2 cellular contexts compared by ENCODE assay signal in the genomic region with DNA sequence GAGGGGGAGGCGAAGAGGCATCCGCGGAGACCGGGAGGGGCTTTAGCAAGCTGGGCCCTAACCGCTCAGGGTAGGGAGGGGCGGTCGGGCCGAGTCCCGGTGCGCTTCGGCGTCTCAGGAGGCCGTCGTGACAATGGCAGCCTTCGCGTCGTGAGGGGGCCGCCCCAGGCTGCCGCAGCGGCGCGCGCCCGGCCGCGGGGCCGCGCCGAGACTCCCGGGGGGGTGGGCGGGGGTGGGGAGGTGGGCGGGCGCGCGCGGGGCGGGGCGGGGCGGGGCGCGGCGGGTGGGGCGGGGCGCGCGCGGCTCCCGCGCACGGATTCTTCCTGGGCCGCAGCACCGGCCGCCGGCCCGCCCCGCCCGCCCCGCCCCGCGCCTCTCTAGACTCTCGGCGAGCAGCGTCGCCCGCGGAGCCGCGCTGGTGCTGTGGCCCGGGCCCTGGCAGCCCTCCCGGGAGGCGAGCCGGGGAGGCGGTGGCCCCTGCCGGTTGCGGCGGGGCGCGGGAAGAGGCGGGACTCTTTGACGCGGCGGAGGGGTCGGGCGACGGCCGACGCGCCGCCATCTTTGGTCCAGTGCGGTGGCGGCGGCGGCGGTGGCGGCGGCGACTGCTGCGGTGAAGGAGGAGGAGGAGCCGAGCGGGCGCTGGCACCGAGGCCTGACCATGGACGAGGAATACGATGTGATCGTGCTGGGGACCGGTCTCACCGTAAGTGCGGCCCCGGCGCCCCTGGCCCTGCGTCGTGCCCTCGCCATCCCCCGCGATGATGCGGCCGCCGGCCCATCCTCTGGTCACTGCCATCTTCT.
TF ChIP-seq lines count a peak whose summit lies in the region.

A gene (plus strand): TSS at position 558 of the 801 bp plus-strand sequence. CDS start 101 bp downstream, at position 659.

TF ChIP-seq in A549, 52 proteins besides CTCF, POLR2A, EP300 and RAD21 (continued from another document):
- TF ChIP-seq, protein P1, sequence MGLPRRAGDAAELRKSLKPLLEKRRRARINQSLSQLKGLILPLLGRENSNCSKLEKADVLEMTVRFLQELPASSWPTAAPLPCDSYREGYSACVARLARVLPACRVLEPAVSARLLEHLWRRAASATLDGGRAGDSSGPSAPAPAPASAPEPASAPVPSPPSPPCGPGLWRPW (IDR thresholded peaks at IDR 0.05) = no peak
- TF ChIP-seq SMC3 (IDR thresholded peaks at IDR 0.05) (no peak), MYC (IDR thresholded peaks at IDR 0.05; ENCODE audit: borderline replicate concordance, low read length) (no peak)

TF ChIP-seq in HepG2, 621 proteins besides CTCF, POLR2A, EP300 and RAD21 (continued from another document):
- TF ChIP-seq, protein P2, sequence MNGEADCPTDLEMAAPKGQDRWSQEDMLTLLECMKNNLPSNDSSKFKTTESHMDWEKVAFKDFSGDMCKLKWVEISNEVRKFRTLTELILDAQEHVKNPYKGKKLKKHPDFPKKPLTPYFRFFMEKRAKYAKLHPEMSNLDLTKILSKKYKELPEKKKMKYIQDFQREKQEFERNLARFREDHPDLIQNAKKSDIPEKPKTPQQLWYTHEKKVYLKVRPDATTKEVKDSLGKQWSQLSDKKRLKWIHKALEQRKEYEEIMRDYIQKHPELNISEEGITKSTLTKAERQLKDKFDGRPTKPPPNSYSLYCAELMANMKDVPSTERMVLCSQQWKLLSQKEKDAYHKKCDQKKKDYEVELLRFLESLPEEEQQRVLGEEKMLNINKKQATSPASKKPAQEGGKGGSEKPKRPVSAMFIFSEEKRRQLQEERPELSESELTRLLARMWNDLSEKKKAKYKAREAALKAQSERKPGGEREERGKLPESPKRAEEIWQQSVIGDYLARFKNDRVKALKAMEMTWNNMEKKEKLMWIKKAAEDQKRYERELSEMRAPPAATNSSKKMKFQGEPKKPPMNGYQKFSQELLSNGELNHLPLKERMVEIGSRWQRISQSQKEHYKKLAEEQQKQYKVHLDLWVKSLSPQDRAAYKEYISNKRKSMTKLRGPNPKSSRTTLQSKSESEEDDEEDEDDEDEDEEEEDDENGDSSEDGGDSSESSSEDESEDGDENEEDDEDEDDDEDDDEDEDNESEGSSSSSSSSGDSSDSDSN (CRISPR knock-in tag; IDR thresholded peaks at IDR 0.05) = 0 out of 2 replicates have a peak, but pooled peaks have one; percentile 13
- TF ChIP-seq RBAK (CRISPR knock-in tag; IDR thresholded peaks at IDR 0.05) (no peak), ZFX (CRISPR knock-in tag; IDR thresholded peaks at IDR 0.05; ENCODE audit: low read depth) (peak; percentile 18; the same call in 1 of the 2 replicates), RBFOX2 (IDR thresholded peaks at IDR 0.05; ENCODE audit: low read depth, low read length) (peak; percentile 72), HNRNPLL (IDR thresholded peaks at IDR 0.05; ENCODE audit: low read depth, low read length, poor library complexity, severe bottlenecking) (peak; percentile 20), SKI (IDR thresholded peaks at IDR 0.05; ENCODE audit: partially characterized antibody) (peak; percentile 66), ZSCAN22 (CRISPR knock-in tag; IDR thresholded peaks at IDR 0.05) (peak; percentile 28; the same call in 1 of the 2 replicates), PHF8 (CRISPR knock-in tag; IDR thresholded peaks at IDR 0.05) (peak; percentile 47; the same call in 1 of the 2 replicates), NBN (conservative IDR thresholded peaks at IDR 0.05) (no peak), AGO2 (optimal IDR thresholded peaks at IDR 0.05; ENCODE audit: low read depth, low read length) (peak; percentile 55), TP53 (CRISPR knock-in tag; conservative IDR thresholded peaks at IDR 0.05) (no peak), ZFY (CRISPR knock-in tag; IDR thresholded peaks at IDR 0.05) (0 out of 2 replicates have a peak, but pooled peaks have one; percentile 33), MYC (CRISPR knock-in tag; IDR thresholded peaks at IDR 0.05; ENCODE audit: borderline replicate concordance) (peak; percentile 29; the same call in 1 of the 2 replicates), KDM6A (CRISPR knock-in tag; IDR thresholded peaks at IDR 0.05; ENCODE audit: low read depth) (no peak), ZNF431 (CRISPR knock-in tag; IDR thresholded peaks at IDR 0.05; ENCODE audit: borderline replicate concordance, low read depth) (no peak), CHD2 (IDR thresholded peaks at IDR 0.05; ENCODE audit: low read depth, low read length) (peak; percentile 31; the same call in 1 of the 2 replicates), SP4 (CRISPR knock-in tag; IDR thresholded peaks at IDR 0.05) (peak; percentile 63; the same call in 1 of the 2 replicates), KLF16 (CRISPR knock-in tag; IDR thresholded peaks at IDR 0.05) (no peak), HOXA3 (CRISPR knock-in tag; IDR thresholded peaks at IDR 0.05) (peak; percentile 81), TCF12 (IDR thresholded peaks at IDR 0.05) (no peak), TCF12 (CRISPR knock-in tag; IDR thresholded peaks at IDR 0.05) (0 out of 2 replicates have a peak, but pooled peaks have one; percentile 35), ATF7-NPFF (CRISPR knock-in tag; IDR thresholded peaks at IDR 0.05; ENCODE audit: low read depth) (peak; percentile 34; the same call in 1 of the 2 replicates), POLR2G (IDR thresholded peaks at IDR 0.05; ENCODE audit: low read depth, low read length) (peak; percentile 63), YY1 (IDR thresholded peaks at IDR 0.05; ENCODE audit: insufficient read depth, insufficient replicate concordance, low read depth, low read length) (peak; percentile 93)
- TF ChIP-seq, protein P3, sequence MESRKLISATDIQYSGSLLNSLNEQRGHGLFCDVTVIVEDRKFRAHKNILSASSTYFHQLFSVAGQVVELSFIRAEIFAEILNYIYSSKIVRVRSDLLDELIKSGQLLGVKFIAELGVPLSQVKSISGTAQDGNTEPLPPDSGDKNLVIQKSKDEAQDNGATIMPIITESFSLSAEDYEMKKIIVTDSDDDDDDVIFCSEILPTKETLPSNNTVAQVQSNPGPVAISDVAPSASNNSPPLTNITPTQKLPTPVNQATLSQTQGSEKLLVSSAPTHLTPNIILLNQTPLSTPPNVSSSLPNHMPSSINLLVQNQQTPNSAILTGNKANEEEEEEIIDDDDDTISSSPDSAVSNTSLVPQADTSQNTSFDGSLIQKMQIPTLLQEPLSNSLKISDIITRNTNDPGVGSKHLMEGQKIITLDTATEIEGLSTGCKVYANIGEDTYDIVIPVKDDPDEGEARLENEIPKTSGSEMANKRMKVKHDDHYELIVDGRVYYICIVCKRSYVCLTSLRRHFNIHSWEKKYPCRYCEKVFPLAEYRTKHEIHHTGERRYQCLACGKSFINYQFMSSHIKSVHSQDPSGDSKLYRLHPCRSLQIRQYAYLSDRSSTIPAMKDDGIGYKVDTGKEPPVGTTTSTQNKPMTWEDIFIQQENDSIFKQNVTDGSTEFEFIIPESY (CRISPR knock-in tag; IDR thresholded peaks at IDR 0.05) = peak; percentile 54; the same call in 1 of the 2 replicates
- TF ChIP-seq, protein P4, sequence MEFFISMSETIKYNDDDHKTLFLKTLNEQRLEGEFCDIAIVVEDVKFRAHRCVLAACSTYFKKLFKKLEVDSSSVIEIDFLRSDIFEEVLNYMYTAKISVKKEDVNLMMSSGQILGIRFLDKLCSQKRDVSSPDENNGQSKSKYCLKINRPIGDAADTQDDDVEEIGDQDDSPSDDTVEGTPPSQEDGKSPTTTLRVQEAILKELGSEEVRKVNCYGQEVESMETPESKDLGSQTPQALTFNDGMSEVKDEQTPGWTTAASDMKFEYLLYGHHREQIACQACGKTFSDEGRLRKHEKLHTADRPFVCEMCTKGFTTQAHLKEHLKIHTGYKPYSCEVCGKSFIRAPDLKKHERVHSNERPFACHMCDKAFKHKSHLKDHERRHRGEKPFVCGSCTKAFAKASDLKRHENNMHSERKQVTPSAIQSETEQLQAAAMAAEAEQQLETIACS (CRISPR knock-in tag; IDR thresholded peaks at IDR 0.05) = peak; percentile 54; the same call in 1 of the 2 replicates
- TF ChIP-seq, protein P5, sequence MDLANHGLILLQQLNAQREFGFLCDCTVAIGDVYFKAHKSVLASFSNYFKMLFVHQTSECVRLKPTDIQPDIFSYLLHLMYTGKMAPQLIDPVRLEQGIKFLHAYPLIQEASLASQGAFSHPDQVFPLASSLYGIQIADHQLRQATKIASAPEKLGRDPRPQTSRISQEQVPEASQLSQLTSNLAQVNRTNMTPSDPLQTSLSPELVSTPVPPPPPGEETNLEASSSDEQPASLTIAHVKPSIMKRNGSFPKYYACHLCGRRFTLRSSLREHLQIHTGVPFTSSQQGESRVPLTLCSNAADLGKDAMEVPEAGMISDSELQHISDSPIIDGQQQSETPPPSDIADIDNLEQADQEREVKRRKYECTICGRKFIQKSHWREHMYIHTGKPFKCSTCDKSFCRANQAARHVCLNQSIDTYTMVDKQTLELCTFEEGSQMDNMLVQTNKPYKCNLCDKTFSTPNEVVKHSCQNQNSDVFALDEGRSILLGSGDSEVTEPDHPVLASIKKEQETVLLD (CRISPR knock-in tag; IDR thresholded peaks at IDR 0.05; ENCODE audit: low read depth) = 0 out of 2 replicates have a peak, but pooled peaks have one; percentile 29
